1 cellular context compared by ENCODE assay signal in the genomic region with DNA sequence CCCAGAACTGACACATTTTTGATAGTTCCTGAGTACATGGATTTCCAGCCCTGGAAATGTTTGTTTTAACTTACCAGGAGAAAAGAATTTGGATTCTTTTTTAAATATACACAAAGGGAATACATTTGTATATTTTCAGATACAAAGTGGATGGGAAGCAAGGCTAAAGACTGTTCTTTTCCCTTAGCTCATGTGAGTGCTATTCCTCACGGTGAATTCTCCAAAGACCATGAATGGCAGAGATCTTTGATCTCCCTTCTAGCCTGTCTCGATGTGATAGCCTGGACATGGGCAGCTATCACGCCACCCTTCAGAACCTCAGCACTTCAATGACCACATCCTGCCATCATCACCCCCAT.
TF ChIP-seq lines count a peak whose summit lies in the region.

No MANE protein-coding gene starts in this region.

TF ChIP-seq in H1, 55 proteins besides CTCF, POLR2A, EP300 and RAD21:
- TF ChIP-seq SP4 (IDR thresholded peaks at IDR 0.05; ENCODE audit: low read length) (no peak), YY1 (IDR thresholded peaks at IDR 0.05; ENCODE audit: low read depth, low read length) (no peak)
